Comparison of ENCODE assay signal across 1 cellular context in the genomic region with DNA sequence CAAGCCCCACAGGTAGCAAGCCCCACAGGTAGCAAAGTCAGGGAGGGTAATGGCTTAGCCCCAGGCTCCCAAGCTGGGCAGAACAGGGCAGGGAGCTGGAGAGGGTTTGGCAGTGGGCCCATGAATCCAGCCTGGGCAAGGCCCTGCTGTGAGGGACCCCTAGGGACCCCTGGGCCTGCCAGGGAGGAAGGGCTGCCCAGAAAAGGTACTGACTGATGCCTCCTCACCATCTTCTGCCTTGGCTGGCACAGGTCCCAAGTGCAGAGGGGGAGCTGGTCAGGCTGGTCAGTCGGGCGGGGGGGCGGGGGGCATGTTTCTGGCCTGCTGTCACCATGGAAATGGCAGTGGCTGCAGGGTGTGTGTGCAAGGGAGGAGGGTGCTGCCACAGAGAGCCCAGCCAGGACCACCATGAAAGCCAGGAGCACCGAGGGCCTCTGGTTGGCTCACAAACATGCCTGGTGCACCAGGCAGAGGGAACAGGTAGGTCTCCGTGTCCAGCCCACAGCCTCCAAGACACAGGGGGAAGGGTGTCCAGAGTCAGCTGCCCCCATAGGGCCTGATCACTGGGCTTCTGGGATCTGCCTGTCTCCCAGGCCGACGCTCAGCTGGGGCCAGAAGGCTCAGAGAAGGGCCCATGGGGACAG.
TF ChIP-seq lines count a peak whose summit lies in the region.

No MANE protein-coding gene starts in this region.

TF ChIP-seq in H1, 55 proteins besides CTCF, POLR2A, EP300 and RAD21:
- TF ChIP-seq BCL11A (IDR thresholded peaks at IDR 0.05; ENCODE audit: low read depth in 2 of 2, low read length in 2 of 2) (no peak), POLR2AphosphoS5 (IDR thresholded peaks at IDR 0.05; ENCODE audit: low read depth, low read length) (no peak), POU5F1 (IDR thresholded peaks at IDR 0.05; ENCODE audit: low read depth, low read length) (no peak), TEAD4 (IDR thresholded peaks at IDR 0.05; ENCODE audit: low read depth, low read length) (no peak), YY1 (IDR thresholded peaks at IDR 0.05; ENCODE audit: low read depth, low read length) (no peak), FOSL1 (IDR thresholded peaks at IDR 0.05; ENCODE audit: insufficient read depth, low read depth, low read length) (no peak), TBP (IDR thresholded peaks at IDR 0.05; ENCODE audit: low read depth, low read length) (no peak), MAFK (IDR thresholded peaks at IDR 0.05; ENCODE audit: low read depth, low read length) (no peak), SUZ12 (IDR thresholded peaks at IDR 0.05; ENCODE audit: low read length) (no peak), ASH2L (IDR thresholded peaks at IDR 0.05; ENCODE audit: low read length) (no peak), CHD1 (IDR thresholded peaks at IDR 0.05; ENCODE audit: low read depth, low read length) (no peak), SP2 (IDR thresholded peaks at IDR 0.05; ENCODE audit: low read length) (no peak), EZH2 (IDR thresholded peaks at IDR 0.05; ENCODE audit: low read depth, low read length, severe bottlenecking) (no peak), CBX8 (IDR thresholded peaks at IDR 0.05; ENCODE audit: borderline replicate concordance, low read depth, low read length) (no peak)
- TF ChIP-seq, protein P1, sequence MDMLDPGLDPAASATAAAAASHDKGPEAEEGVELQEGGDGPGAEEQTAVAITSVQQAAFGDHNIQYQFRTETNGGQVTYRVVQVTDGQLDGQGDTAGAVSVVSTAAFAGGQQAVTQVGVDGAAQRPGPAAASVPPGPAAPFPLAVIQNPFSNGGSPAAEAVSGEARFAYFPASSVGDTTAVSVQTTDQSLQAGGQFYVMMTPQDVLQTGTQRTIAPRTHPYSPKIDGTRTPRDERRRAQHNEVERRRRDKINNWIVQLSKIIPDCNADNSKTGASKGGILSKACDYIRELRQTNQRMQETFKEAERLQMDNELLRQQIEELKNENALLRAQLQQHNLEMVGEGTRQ (IDR thresholded peaks at IDR 0.05; ENCODE audit: low read length) = no peak
